10 cellular contexts compared by ENCODE assay signal in the genomic region with DNA sequence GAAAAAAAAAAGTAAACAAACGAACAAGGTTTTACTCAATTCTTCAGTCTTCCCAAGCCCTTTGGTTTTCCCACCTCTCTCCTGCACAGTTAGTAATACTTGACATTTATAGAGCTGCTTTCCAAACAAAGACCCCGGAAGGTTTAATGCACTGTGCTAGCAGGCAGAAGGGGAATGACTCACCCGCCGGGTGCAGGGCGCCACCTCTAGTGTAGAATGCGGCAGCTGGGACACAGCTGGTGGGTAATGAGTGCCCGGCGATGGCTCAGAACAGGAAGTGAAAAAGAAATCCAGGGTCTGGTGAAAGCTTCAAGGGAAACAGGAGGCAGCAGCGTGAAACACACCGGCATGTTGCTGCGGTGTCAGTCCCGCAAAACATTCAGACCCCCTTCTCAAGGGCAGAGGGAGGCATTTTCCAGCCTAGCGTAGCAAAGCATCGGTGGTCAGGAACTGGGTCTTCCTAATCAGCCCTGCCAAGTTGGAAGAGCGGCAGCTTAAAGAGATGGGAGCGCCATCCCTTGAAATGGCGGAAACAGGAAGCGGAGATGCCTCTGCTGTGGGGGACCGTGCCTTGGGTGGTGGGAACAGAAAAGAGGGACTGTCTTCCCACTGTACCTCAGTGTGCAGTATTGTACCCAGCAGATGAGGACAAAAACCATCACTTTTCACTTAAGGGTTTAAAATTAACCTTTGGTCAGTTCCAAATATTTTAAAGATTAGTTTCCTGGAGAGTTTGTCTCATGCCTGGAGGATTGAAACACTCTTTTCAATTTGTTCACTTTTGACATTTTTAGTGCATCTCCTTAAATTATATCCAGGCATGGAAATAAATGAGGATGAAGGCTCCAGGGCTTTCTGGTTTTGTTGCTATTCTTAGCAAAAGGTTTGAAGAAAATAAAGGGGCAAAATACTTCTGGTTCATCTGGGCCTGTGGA.
DNase-seq lines count a peak whose midpoint lies in the region; ATAC-seq and TF ChIP-seq lines count a peak whose summit lies in the region.
"Had no signal": no experiment of that assay in that cellular context is flagged by ENCODE, and none has a peak within 500 bp of the region (broad histone marks: within the 10 kb centered on the region; RNA-seq: fewer than 3 reads in every experiment).

No MANE protein-coding gene starts in this region.

- H3K27ac Mint-ChIP-seq in activated CD8-positive, alpha-beta T cell treated with anti-CD3 and anti-CD28 coated beads for 36 hours: no peak overlapping the region
- no peak overlapping the region for H3K27ac Mint-ChIP-seq in activated CD8-positive, alpha-beta T cell treated with anti-CD3 and anti-CD28 coated beads, Interleukin-2, amount 10 ng/mL, durations not matched to agents 7 days and 5 days
- H3K27ac Mint-ChIP-seq in glutamatergic neuron (ENCODE audit: unreplicated experiment): peak overlapping the region; percentile 91
- H3K27ac Mint-ChIP-seq: B cell had no signal

- no peak overlapping the region for H3K4me3 Mint-ChIP-seq in activated CD8-positive, alpha-beta T cell treated with anti-CD3 and anti-CD28 coated beads for 36 hours
- no peak overlapping the region for H3K4me3 Mint-ChIP-seq in activated CD8-positive, alpha-beta T cell treated with anti-CD3 and anti-CD28 coated beads, Interleukin-2, amount 10 ng/mL, durations not matched to agents 7 days and 5 days
- H3K4me3 Mint-ChIP-seq in glutamatergic neuron (ENCODE audit: unreplicated experiment): peak overlapping the region; percentile 35
- H3K4me3 Mint-ChIP-seq: B cell had no signal

- H3K36me3 Mint-ChIP-seq in activated CD8-positive, alpha-beta T cell treated with anti-CD3 and anti-CD28 coated beads for 36 hours (ENCODE audit: low read depth): no peaks in the 10 kb centered on the region
- H3K36me3 Mint-ChIP-seq in activated CD8-positive, alpha-beta T cell treated with anti-CD3 and anti-CD28 coated beads, Interleukin-2, amount 10 ng/mL, durations not matched to agents 7 days and 5 days (ENCODE audit: low read depth): no peaks in the 10 kb centered on the region
- H3K36me3 Mint-ChIP-seq in glutamatergic neuron (ENCODE audit: unreplicated experiment): peaks cover 4% of the 10 kb centered on the region

- peak; percentile 9 for DNase-seq in activated CD8-positive, alpha-beta T cell treated with anti-CD3 and anti-CD28 coated beads for 36 hours
- DNase-seq in activated CD8-positive, alpha-beta T cell treated with anti-CD3 and anti-CD28 coated beads, Interleukin-2, amount 10 ng/mL, durations not matched to agents 7 days and 5 days: no peak
- DNase-seq in NCI-H69 (lab: John Stamatoyannopoulos, UW): peak; percentile 92
- DNase-seq in glutamatergic neuron: peak; percentile 68
- DNase-seq in vagina (ENCODE audit: extremely low spot score in 2 of 2): no peak
- DNase-seq in stimulated activated CD4-positive, alpha-beta T cell treated with anti-CD3 and anti-CD28 coated beads, Interleukin-15, amount 100 ng/mL, for 24 hours: no peak
- DNase-seq in activated effector memory CD4-positive, alpha-beta T cell treated with Interleukin-2 at 50 U/mL for 16 hours: no peak

- peaks cover 2% of the 10 kb centered on the region for H3K9me3 ChIP-seq in vagina
- H3K9me3 ChIP-seq: ascending aorta had no signal

- H3K27me3 Mint-ChIP-seq in activated CD8-positive, alpha-beta T cell treated with anti-CD3 and anti-CD28 coated beads for 36 hours: peaks cover 8% of the 10 kb centered on the region
- H3K27me3 Mint-ChIP-seq in activated CD8-positive, alpha-beta T cell treated with anti-CD3 and anti-CD28 coated beads, Interleukin-2, amount 10 ng/mL, durations not matched to agents 7 days and 5 days (ENCODE audit: low read depth): no peaks in the 10 kb centered on the region
- H3K27me3 Mint-ChIP-seq in glutamatergic neuron (ENCODE audit: unreplicated experiment): peaks cover 5% of the 10 kb centered on the region

- H3K27me3 ChIP-seq in vagina: no peaks in the 10 kb centered on the region
- H3K27me3 ChIP-seq: ascending aorta had no signal

- no peak for TF ChIP-seq CTCF in activated CD8-positive, alpha-beta T cell treated with anti-CD3 and anti-CD28 coated beads for 36 hours (IDR thresholded peaks at IDR 0.05)
- no peak for TF ChIP-seq CTCF in glutamatergic neuron (IDR thresholded peaks at IDR 0.05; ENCODE audit: partially characterized antibody, unreplicated experiment)
- no peak for TF ChIP-seq CTCF in vagina (IDR thresholded peaks at IDR 0.05)

- CTCF ChIA-PET in activated CD8-positive, alpha-beta T cell treated with anti-CD3 and anti-CD28 coated beads for 36 hours (lab: Charles Lee): interaction anchor here (1.4 kb wide), 1 partner anchor 9 kb away, joined by 4 read pairs; no protein-coding TSS in a partner anchor
- CTCF ChIA-PET in activated CD8-positive, alpha-beta T cell treated with anti-CD3 and anti-CD28 coated beads, Interleukin-2, amount 10 ng/mL, durations not matched to agents 7 days and 5 days (lab: Charles Lee): interaction anchor here (0.9 kb wide), 1 partner anchor 49 kb away, joined by 4 read pairs; no protein-coding TSS in a partner anchor

- TF ChIP-seq POLR2A in vagina (IDR thresholded peaks at IDR 0.05): no peak

- ATAC-seq in activated CD8-positive, alpha-beta T cell treated with anti-CD3 and anti-CD28 coated beads for 36 hours: no peak
- ATAC-seq in activated CD8-positive, alpha-beta T cell treated with anti-CD3 and anti-CD28 coated beads, Interleukin-2, amount 10 ng/mL, durations not matched to agents 7 days and 5 days: no peak
- ATAC-seq in GM21526 (IDR thresholded peaks at IDR 0.05; ENCODE audit: low FRiP score, unreplicated experiment): no peak

- POLR2A ChIA-PET in activated CD8-positive, alpha-beta T cell treated with anti-CD3 and anti-CD28 coated beads for 36 hours (lab: Charles Lee): no interaction called here
- POLR2A ChIA-PET in activated CD8-positive, alpha-beta T cell treated with anti-CD3 and anti-CD28 coated beads, Interleukin-2, amount 10 ng/mL, durations not matched to agents 7 days and 5 days (lab: Charles Lee): no interaction called here

- H3K4me3 ChIP-seq in vagina: peak overlapping the region; percentile 21 to 40
- H3K4me3 ChIP-seq: ascending aorta had no signal

- H3K27ac ChIP-seq in vagina: peak overlapping the region; percentile 46
- H3K27ac ChIP-seq: ascending aorta had no signal

- intact Hi-C loops in activated CD8-positive, alpha-beta T cell treated with anti-CD3 and anti-CD28 coated beads for 36 hours (cut with micrococcal nuclease): no loop called here
- intact Hi-C loops in vagina (cut with DNase I): no loop called here

- H3K4me1 ChIP-seq in vagina: peaks cover 13% of the 10 kb centered on the region
- H3K4me1 ChIP-seq: ascending aorta had no signal

- H3K4me1 Mint-ChIP-seq in activated CD8-positive, alpha-beta T cell treated with anti-CD3 and anti-CD28 coated beads for 36 hours (ENCODE audit: low read depth): no peaks in the 10 kb centered on the region
- H3K4me1 Mint-ChIP-seq in activated CD8-positive, alpha-beta T cell treated with anti-CD3 and anti-CD28 coated beads, Interleukin-2, amount 10 ng/mL, durations not matched to agents 7 days and 5 days (ENCODE audit: low read depth): no peaks in the 10 kb centered on the region
- H3K4me1 Mint-ChIP-seq in glutamatergic neuron (ENCODE audit: low read depth, unreplicated experiment): peaks cover 26% of the 10 kb centered on the region
- H3K4me1 Mint-ChIP-seq: B cell had no signal

- H3K36me3 ChIP-seq in vagina: no peaks in the 10 kb centered on the region
- H3K36me3 ChIP-seq: ascending aorta had no signal

- peaks cover 4% of the 10 kb centered on the region for H3K9me3 Mint-ChIP-seq in activated CD8-positive, alpha-beta T cell treated with anti-CD3 and anti-CD28 coated beads for 36 hours
- no peaks in the 10 kb centered on the region for H3K9me3 Mint-ChIP-seq in activated CD8-positive, alpha-beta T cell treated with anti-CD3 and anti-CD28 coated beads, Interleukin-2, amount 10 ng/mL, durations not matched to agents 7 days and 5 days (ENCODE audit: insufficient read depth)
- H3K9me3 Mint-ChIP-seq in glutamatergic neuron (ENCODE audit: unreplicated experiment): peaks cover 10% of the 10 kb centered on the region

Comparison
In these comparisons a context has a peak if more than half of its experiments do, and no peak if none do; other contexts are left out.
1. DNase-seq: peak in activated CD8-positive, alpha-beta T cell treated with anti-CD3 and anti-CD28 coated beads for 36 hours (single experiment), NCI-H69 (single experiment) and glutamatergic neuron (single experiment); none in activated CD8-positive, alpha-beta T cell treated with anti-CD3 and anti-CD28 coated beads, Interleukin-2, amount 10 ng/mL, durations not matched to agents 7 days and 5 days (single experiment), vagina (0 of 2), stimulated activated CD4-positive, alpha-beta T cell treated with anti-CD3 and anti-CD28 coated beads, Interleukin-15, amount 100 ng/mL, for 24 hours (single experiment) and activated effector memory CD4-positive, alpha-beta T cell treated with Interleukin-2 at 50 U/mL for 16 hours (single experiment).